1 cellular context compared by ENCODE assay signal in the genomic region with DNA sequence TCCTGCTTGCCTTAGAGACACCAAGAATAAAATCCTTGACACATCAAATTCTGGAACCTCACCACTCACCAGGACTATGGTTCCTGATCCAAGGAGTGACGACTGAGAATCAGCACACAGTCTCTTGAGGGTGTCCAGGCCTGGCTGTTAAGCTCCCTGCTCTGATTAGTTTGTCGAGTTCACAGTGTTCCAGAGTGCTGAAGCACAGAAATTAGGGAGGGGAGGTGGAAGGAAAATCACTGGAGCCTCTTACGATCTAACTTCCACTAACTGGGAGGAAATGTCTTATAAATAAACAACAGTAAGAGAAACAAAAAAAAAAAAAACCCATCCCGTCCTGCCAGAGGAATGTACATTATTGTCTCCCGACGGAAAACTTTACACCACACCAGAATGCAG.
TF ChIP-seq lines count a peak whose summit lies in the region.

No MANE protein-coding gene starts in this region.

TF ChIP-seq in IMR-90, 13 proteins besides CTCF, POLR2A, EP300 and RAD21 (continued from another document):
- TF ChIP-seq, protein P1, sequence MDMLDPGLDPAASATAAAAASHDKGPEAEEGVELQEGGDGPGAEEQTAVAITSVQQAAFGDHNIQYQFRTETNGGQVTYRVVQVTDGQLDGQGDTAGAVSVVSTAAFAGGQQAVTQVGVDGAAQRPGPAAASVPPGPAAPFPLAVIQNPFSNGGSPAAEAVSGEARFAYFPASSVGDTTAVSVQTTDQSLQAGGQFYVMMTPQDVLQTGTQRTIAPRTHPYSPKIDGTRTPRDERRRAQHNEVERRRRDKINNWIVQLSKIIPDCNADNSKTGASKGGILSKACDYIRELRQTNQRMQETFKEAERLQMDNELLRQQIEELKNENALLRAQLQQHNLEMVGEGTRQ (IDR thresholded peaks at IDR 0.05; ENCODE audit: low read depth, low read length) = no peak
- TF ChIP-seq FOS (IDR thresholded peaks at IDR 0.05; ENCODE audit: low read depth, low read length) = no peak
- TF ChIP-seq MAFK (IDR thresholded peaks at IDR 0.05; ENCODE audit: low read depth, low read length) = no peak
- no peak for TF ChIP-seq RCOR1 (IDR thresholded peaks at IDR 0.05; ENCODE audit: insufficient replicate concordance, low read length)
- TF ChIP-seq NFE2L2 (IDR thresholded peaks at IDR 0.05; ENCODE audit: low read depth, low read length) = no peak
